1 cellular context compared by ENCODE assay signal in the genomic region with DNA sequence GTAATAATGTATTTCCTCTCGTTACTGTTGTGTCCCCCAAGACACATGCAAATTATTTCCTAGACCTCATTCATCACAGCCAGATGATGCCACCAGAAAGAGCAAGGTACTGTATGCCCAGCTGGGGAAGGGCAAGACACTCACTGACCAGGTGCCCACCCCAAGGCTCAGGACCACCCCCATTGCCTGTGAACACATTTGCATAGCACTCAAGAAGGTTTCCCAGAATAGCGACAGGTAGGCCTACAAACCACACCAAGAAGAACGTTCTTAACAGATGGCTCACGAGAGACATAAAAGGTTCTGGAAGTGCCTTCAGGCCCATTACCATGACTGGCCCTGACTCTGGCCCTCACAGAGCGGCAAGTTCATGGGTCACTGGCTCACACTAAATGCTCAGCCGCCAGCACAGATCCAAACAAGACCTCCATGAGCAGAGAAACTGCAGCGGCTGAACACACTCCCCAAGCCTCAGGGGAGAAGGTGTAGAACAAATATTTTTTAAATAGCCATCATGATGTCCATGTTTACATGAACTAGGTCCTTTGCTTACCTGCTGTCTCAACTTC.
TF ChIP-seq lines count a peak whose summit lies in the region.

No MANE protein-coding gene starts in this region.

TF ChIP-seq in HepG2, 621 proteins besides CTCF, POLR2A, EP300 and RAD21:
- TF ChIP-seq RBM22 (optimal IDR thresholded peaks at IDR 0.05; ENCODE audit: low read length) (peak; percentile 83), GABPA (IDR thresholded peaks at IDR 0.05; ENCODE audit: low read depth, low read length) (no peak), GABPA (CRISPR knock-in tag; IDR thresholded peaks at IDR 0.05; ENCODE audit: low read depth) (no peak), HCFC1 (IDR thresholded peaks at IDR 0.05; ENCODE audit: low read depth, low read length) (no peak)
TF ChIP-seq in HepG2: peak in this region for 1.
